19 cellular contexts compared by ENCODE assay signal in the genomic region with DNA sequence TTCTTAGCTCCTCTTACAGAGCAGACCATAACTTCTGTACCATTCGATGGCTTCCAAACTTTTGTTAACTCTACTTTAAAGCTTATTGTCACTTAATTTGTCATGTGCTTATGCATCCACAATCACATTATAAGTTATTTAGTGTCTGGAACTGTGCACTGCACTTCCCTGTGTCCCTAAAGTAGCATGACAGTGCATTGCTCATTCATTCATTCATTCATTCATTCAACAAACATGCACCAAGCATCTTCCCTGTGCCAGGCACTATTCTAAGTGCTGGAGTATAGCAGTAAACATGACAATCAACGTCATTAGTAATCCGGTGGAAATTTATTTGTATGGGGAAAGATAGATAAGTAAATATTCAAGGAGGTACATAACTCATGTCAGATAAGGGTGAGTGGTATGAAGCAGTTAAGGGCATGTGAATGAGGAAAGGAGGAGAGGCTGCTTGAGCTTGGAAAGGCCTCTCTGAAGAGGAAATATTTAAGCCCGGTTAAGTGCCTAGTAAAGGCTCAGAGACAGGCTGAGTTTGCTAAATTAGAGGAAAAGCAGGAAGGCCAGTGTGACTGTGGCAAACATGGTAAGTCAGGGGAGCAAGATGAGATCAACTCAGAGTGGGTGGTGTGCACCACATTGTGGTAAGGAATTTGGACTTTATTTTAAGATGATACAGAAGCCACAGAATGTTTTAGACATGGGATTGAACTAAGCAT. TPM values are rescaled to one million over a fixed set of nuclear protein-coding genes. Genes with fewer than 3 reads are reported as not detected.
DNase-seq lines count a peak whose midpoint lies in the region; ATAC-seq, FAIRE-seq and TF ChIP-seq lines count a peak whose summit lies in the region.
"Had no signal": no experiment of that assay in that cellular context is flagged by ENCODE, and none has a peak within 500 bp of the region (broad histone marks: within the 10 kb centered on the region; RNA-seq: fewer than 3 reads in every experiment).

No MANE protein-coding gene starts in this region.

- ATAC-seq in Right ventricle myocardium superior (ENCODE audit: poor library complexity) (peak; percentile 42), left lung (peak; percentile 93), upper lobe of right lung (peak; percentile 90), HG02884 (IDR thresholded peaks at IDR 0.05; ENCODE audit: unreplicated experiment) (no peak)
- peak; percentile 18 for ATAC-seq in activated CD8-positive, alpha-beta T cell treated with anti-CD3 and anti-CD28 coated beads, Interleukin-2, amount 10 ng/mL, durations not matched to agents 7 days and 5 days
- ATAC-seq: stimulated activated memory B cell treated with anti-CD40 and anti-IgM and Interleukin-4, amounts not matched to agents 10 μg/mL and 1 μg/mL and 100 μg/mL, for 72 hours; T-cell had no signal

- H3K4me3 Mint-ChIP-seq in activated CD8-positive, alpha-beta T cell treated with anti-CD3 and anti-CD28 coated beads, Interleukin-2, amount 10 ng/mL, durations not matched to agents 7 days and 5 days: peak overlapping the region; percentile 5
- H3K4me3 Mint-ChIP-seq: stimulated activated memory B cell treated with anti-CD40 and anti-IgM and Interleukin-4, amounts not matched to agents 10 μg/mL and 1 μg/mL and 100 μg/mL, for 72 hours had no signal

- H3K9me3 Mint-ChIP-seq in activated CD8-positive, alpha-beta T cell treated with anti-CD3 and anti-CD28 coated beads, Interleukin-2, amount 10 ng/mL, durations not matched to agents 7 days and 5 days (ENCODE audit: insufficient read depth): no peaks in the 10 kb centered on the region
- H3K9me3 Mint-ChIP-seq: stimulated activated memory B cell treated with anti-CD40 and anti-IgM and Interleukin-4, amounts not matched to agents 10 μg/mL and 1 μg/mL and 100 μg/mL, for 72 hours; T-cell had no signal

- H3K9me3 ChIP-seq in right atrium auricular region (no peaks in the 10 kb centered on the region), left lung (no peaks in the 10 kb centered on the region), upper lobe of right lung (no peaks in the 10 kb centered on the region)
- H3K9me3 ChIP-seq: esophagus squamous epithelium, spleen had no signal

- H3K4me1 ChIP-seq in right atrium auricular region (peaks cover 0 to 5% of the 10 kb centered on the region in 2 donors), left lung (peaks cover 3 to 14% of the 10 kb centered on the region in 2 donors), upper lobe of right lung (peaks cover 6% of the 10 kb centered on the region)

- H3K27me3 Mint-ChIP-seq in activated CD8-positive, alpha-beta T cell treated with anti-CD3 and anti-CD28 coated beads, Interleukin-2, amount 10 ng/mL, durations not matched to agents 7 days and 5 days (ENCODE audit: low read depth): peaks cover 14% of the 10 kb centered on the region

- intact Hi-C loops in Right ventricle myocardium superior (cut with DNase I): no loop called here
- intact Hi-C loops in left lung (cut with DNase I): no loop called here
- intact Hi-C loops in upper lobe of right lung (cut with DNase I): no loop called here

- H3K36me3 ChIP-seq in right atrium auricular region: no peaks in the 10 kb centered on the region
- H3K36me3 ChIP-seq in left lung: no peaks in the 10 kb centered on the region
- no peaks in the 10 kb centered on the region for H3K36me3 ChIP-seq in upper lobe of right lung
- H3K36me3 ChIP-seq: esophagus squamous epithelium, spleen had no signal

- H3K4me3 ChIP-seq in right atrium auricular region (no peak overlapping the region), left lung (no peak overlapping the region), upper lobe of right lung (no peak overlapping the region)
- H3K4me3 ChIP-seq: esophagus squamous epithelium, spleen had no signal

- peak overlapping the region; percentile 35 for H3K27ac Mint-ChIP-seq in activated CD8-positive, alpha-beta T cell treated with anti-CD3 and anti-CD28 coated beads, Interleukin-2, amount 10 ng/mL, durations not matched to agents 7 days and 5 days
- H3K27ac Mint-ChIP-seq: stimulated activated memory B cell treated with anti-CD40 and anti-IgM and Interleukin-4, amounts not matched to agents 10 μg/mL and 1 μg/mL and 100 μg/mL, for 72 hours; T-cell had no signal

- H3K27me3 ChIP-seq in right atrium auricular region (no peaks in the 10 kb centered on the region), left lung (peaks cover 0 to 47% of the 10 kb centered on the region in 2 donors), upper lobe of right lung (peaks cover 3% of the 10 kb centered on the region)
- H3K27me3 ChIP-seq: esophagus squamous epithelium had no signal

- peaks cover 10% of the 10 kb centered on the region for H3K36me3 Mint-ChIP-seq in activated CD8-positive, alpha-beta T cell treated with anti-CD3 and anti-CD28 coated beads, Interleukin-2, amount 10 ng/mL, durations not matched to agents 7 days and 5 days (ENCODE audit: low read depth)
- H3K36me3 Mint-ChIP-seq: stimulated activated memory B cell treated with anti-CD40 and anti-IgM and Interleukin-4, amounts not matched to agents 10 μg/mL and 1 μg/mL and 100 μg/mL, for 72 hours; T-cell had no signal

- peaks cover 69% of the 10 kb centered on the region for H3K4me1 Mint-ChIP-seq in activated CD8-positive, alpha-beta T cell treated with anti-CD3 and anti-CD28 coated beads, Interleukin-2, amount 10 ng/mL, durations not matched to agents 7 days and 5 days (ENCODE audit: low read depth)

- H3K27ac ChIP-seq in right atrium auricular region: no peak overlapping the region
- no peak overlapping the region for H3K27ac ChIP-seq in left lung
- no peak overlapping the region for H3K27ac ChIP-seq in upper lobe of right lung
- H3K27ac ChIP-seq: esophagus squamous epithelium, spleen had no signal

- POLR2A ChIA-PET in activated CD8-positive, alpha-beta T cell treated with anti-CD3 and anti-CD28 coated beads, Interleukin-2, amount 10 ng/mL, durations not matched to agents 7 days and 5 days (lab: Charles Lee): no interaction called here

- DNase-seq in Right ventricle myocardium superior (no peak), right atrium auricular region (ENCODE audit: low spot score) (no peak), left lung (no peak), upper lobe of right lung (no peak), GM19239 (ENCODE audit: insufficient read length, low spot score) (no peak), T-helper 9 cell (no peak)
- peak; percentile 25 for DNase-seq in activated CD8-positive, alpha-beta T cell treated with anti-CD3 and anti-CD28 coated beads, Interleukin-2, amount 10 ng/mL, durations not matched to agents 7 days and 5 days
- DNase-seq: activated naive CD4-positive, alpha-beta T cell treated with anti-CD3 and anti-CD28 coated beads, Interleukin-2, amount 50 U/mL, for 16 hours; esophagus squamous epithelium; H7; NCI-H1417; posterior cingulate gyrus; spleen; T-cell had no signal

- CTCF ChIA-PET in activated CD8-positive, alpha-beta T cell treated with anti-CD3 and anti-CD28 coated beads, Interleukin-2, amount 10 ng/mL, durations not matched to agents 7 days and 5 days (lab: Charles Lee): interaction anchor here (1.0 to 3.8 kb wide), 16 partner anchors 9 to 385 kb away, joined by 3 to 43 read pairs (median 8); no protein-coding TSS in a partner anchor

- no peak for TF ChIP-seq CTCF in right atrium auricular region (IDR thresholded peaks at IDR 0.05)
- TF ChIP-seq CTCF in left lung (IDR thresholded peaks at IDR 0.05): no peak
- TF ChIP-seq CTCF in upper lobe of right lung (IDR thresholded peaks at IDR 0.05): no peak

- no peak for FAIRE-seq in GM19239 (lab: Jason Lieb, UNC)
- FAIRE-seq: bronchial epithelial cell, G401.6 had no signal

RNA-seq across cellular contexts. Expression of a gene that starts 54.3 kb away (rescaled TPM):
- total RNA-seq in Right ventricle myocardium superior (not detected), right atrium auricular region (not detected), left lung (under 1 TPM in 1 of 2 donors, not detected in 1; 0.23 TPM), upper lobe of right lung (not detected)
- not detected for total RNA-seq in activated CD8-positive, alpha-beta T cell treated with anti-CD3 and anti-CD28 coated beads, Interleukin-2, amount 10 ng/mL, durations not matched to agents 7 days and 5 days
- total RNA-seq: H7, RPMI7951, spleen, T-cell had no signal
